In genomic region chr1:226475112-226475511, GRCh38 we compare ENCODE assay signal across 16 cellular contexts.
DNase-seq lines count a peak whose midpoint lies in the region; ATAC-seq, FAIRE-seq and TF ChIP-seq lines count a peak whose summit lies in the region.
"Had no signal": no experiment of that assay in that cellular context is flagged by ENCODE, and none has a peak within 500 bp of the region (broad histone marks: within the 10 kb centered on the region; RNA-seq: fewer than 3 reads in every experiment).

No MANE protein-coding gene starts in this region.

- H2BK20ac ChIP-seq in H1 (ENCODE audit: low read length), result no peak overlapping the region

- H3K4me2 ChIP-seq in Karpas-422 (ENCODE audit: low read depth, low read length, poor library complexity, severe bottlenecking) (peak overlapping the region; percentile 24), H1 (ENCODE audit: insufficient read depth in 1 of 2, low read depth in 2 of 2, low read length in 2 of 2) (no peak overlapping the region)

- H3K27ac Mint-ChIP-seq in activated CD8-positive, alpha-beta T cell treated with anti-CD3 and anti-CD28 coated beads for 36 hours, result no peak overlapping the region
- H3K27ac Mint-ChIP-seq: T-cell had no signal

- H3K27me3 ChIP-seq in Karpas-422 (ENCODE audit: low read length) (no peaks in the 10 kb centered on the region), H1 (replicated peaks in 1 of 4; ENCODE audit: control insufficient read depth in 3 of 4, extremely low read depth in 1 of 4, insufficient read depth in 3 of 4, low read length in 3 of 4) (peaks cover 0 to 4% (median 0%) of the 10 kb centered on the region in 4 experiments; a peak in 1 of 7 replicates)

- H3K4me1 ChIP-seq in Karpas-422 (ENCODE audit: low read length) (peaks cover 40% of the 10 kb centered on the region), H1 (replicated peaks in 1 of 4; ENCODE audit: control insufficient read depth in 3 of 4, insufficient read depth in 4 of 4, low read length in 3 of 4) (peaks cover 4 to 10% (median 8%) of the 10 kb centered on the region in 4 experiments; a peak in 4 of 7 replicates)

- H3K36me3 Mint-ChIP-seq in activated CD8-positive, alpha-beta T cell treated with anti-CD3 and anti-CD28 coated beads for 36 hours (ENCODE audit: low read depth), result no peaks in the 10 kb centered on the region
- H3K36me3 Mint-ChIP-seq: T-cell had no signal

- TF ChIP-seq RAD21 in H1 (IDR thresholded peaks at IDR 0.05 in 1 of 2, conservative IDR thresholded peaks at IDR 0.05 in 1 of 2; ENCODE audit: low read depth in 2 of 2, low read length in 2 of 2), result no peak

- H3K4me3 ChIP-seq in Karpas-422 (ENCODE audit: low read length) (no peak overlapping the region), H1 (ENCODE audit: extremely low read depth in 1 of 4, insufficient read depth in 2 of 4, low read depth in 3 of 4, low read length in 4 of 4) (no peak overlapping the region)

- H3K23me2 ChIP-seq in H1 (ENCODE audit: low read depth, low read length), result no peaks in the 10 kb centered on the region; the same call in 1 of the 2 replicates

- H2BK5ac ChIP-seq in H1 (ENCODE audit: low read depth, low read length), result no peak overlapping the region

- H3K27me3 Mint-ChIP-seq in activated CD8-positive, alpha-beta T cell treated with anti-CD3 and anti-CD28 coated beads for 36 hours, result peaks cover 1% of the 10 kb centered on the region

- H3K14ac ChIP-seq in H1 (ENCODE audit: insufficient read length), result no peak overlapping the region

- no peak for TF ChIP-seq POLR2A in H1 (IDR thresholded peaks at IDR 0.05; ENCODE audit: control extremely low read depth in 1 of 2, low read depth in 2 of 2, low read length in 2 of 2)

- no peaks in the 10 kb centered on the region for H3K9me3 Mint-ChIP-seq in activated CD8-positive, alpha-beta T cell treated with anti-CD3 and anti-CD28 coated beads for 36 hours
- H3K9me3 Mint-ChIP-seq: T-cell had no signal

- H3K9ac ChIP-seq in Karpas-422 (ENCODE audit: low read length) (peak overlapping the region; percentile 26), H1 (replicated peaks in 1 of 4; ENCODE audit: extremely low read depth in 1 of 4, low read depth in 3 of 4, low read length in 3 of 4) (no peak overlapping the region)

- no peaks in the 10 kb centered on the region for H3K79me2 ChIP-seq in Karpas-422 (ENCODE audit: low read length)
- H3K79me2 ChIP-seq in H1 (ENCODE audit: control insufficient read depth in 1 of 2, insufficient read depth in 2 of 2, low read length in 2 of 2), result no peaks in the 10 kb centered on the region

- ATAC-seq in HG03135 (IDR thresholded peaks at IDR 0.05; ENCODE audit: unreplicated experiment), result no peak
- ATAC-seq in activated CD8-positive, alpha-beta T cell treated with anti-CD3 and anti-CD28 coated beads for 36 hours, result no peak
- ATAC-seq in GM18502 (IDR thresholded peaks at IDR 0.05; ENCODE audit: poor library complexity, unreplicated experiment), result no peak
- ATAC-seq: PC-3 had no signal

- no peaks in the 10 kb centered on the region for H3K9me2 ChIP-seq in Karpas-422 (replicated peaks; ENCODE audit: insufficient read depth, low read length)

- no peak overlapping the region for H3K4me3 Mint-ChIP-seq in activated CD8-positive, alpha-beta T cell treated with anti-CD3 and anti-CD28 coated beads for 36 hours
- H3K4me3 Mint-ChIP-seq: T-cell had no signal

- H3K79me1 ChIP-seq in H1 (ENCODE audit: low read depth, low read length), result no peaks in the 10 kb centered on the region

- H2AFZ ChIP-seq in Karpas-422 (ENCODE audit: low read length), result 0 out of 2 replicates have a peak overlapping the region, but pooled peaks have one; percentile 32
- H2AFZ ChIP-seq in H1 (ENCODE audit: low read length), result no peak overlapping the region

- no peak overlapping the region for H3K18ac ChIP-seq in H1 (ENCODE audit: extremely low read depth, low read length)

- H3K4ac ChIP-seq in H1 (replicated peaks; ENCODE audit: insufficient read length, low read depth, low read length), result no peak overlapping the region

- no peak overlapping the region for H3K23ac ChIP-seq in H1 (ENCODE audit: insufficient read length)

- no peak overlapping the region for H2BK12ac ChIP-seq in H1 (ENCODE audit: low read depth, low read length)

- TF ChIP-seq EP300 in H1 (IDR thresholded peaks at IDR 0.05; ENCODE audit: borderline replicate concordance in 1 of 2, low read depth in 2 of 2, low read length in 2 of 2), result no peak

- H3K27ac ChIP-seq in Karpas-422 (ENCODE audit: low read length) (no peak overlapping the region), H1 (ENCODE audit: low read depth, low read length) (no peak overlapping the region)

- WGBS in H1 (ENCODE audit: extremely low coverage in 1 of 2, insufficient coverage in 1 of 2, insufficient read length in 1 of 2, insufficient replicate concordance in 2 of 2, low coverage in 1 of 2, low lambda C conversion rate in 2 of 2, missing lambda C conversion rate in 1 of 2), 2 experiments, result 76% methylated on average over 6 of the region's 6 CpGs; no CpG with 5 or more reads in 1 of the 2 experiments

- no peak overlapping the region for H4K5ac ChIP-seq in H1 (ENCODE audit: insufficient read length, low read depth, low read length)

- FAIRE-seq in H1 (lab: Jason Lieb, UNC), result no peak
- FAIRE-seq: GM19239, HTR-8/SVneo had no signal

- H4K8ac ChIP-seq in H1 (ENCODE audit: extremely low read depth, insufficient read depth, low read length), result no peak overlapping the region

- H3K36me3 ChIP-seq in Karpas-422 (ENCODE audit: insufficient read depth, low read length), result no peaks in the 10 kb centered on the region
- H3K36me3 ChIP-seq in H1 (ENCODE audit: control insufficient read depth in 2 of 4, insufficient read depth in 4 of 4, low read length in 3 of 4), result no peaks in the 10 kb centered on the region

- CTCF ChIA-PET in H1 (lab: Charles Lee; ENCODE audit: partially characterized antibody), result interaction anchor here (0.9 to 6.0 kb wide), 7 partner anchors 8 to 67 kb away, joined by 3 to 45 read pairs (median 6); partner anchors contain the start of gene PARP1
- CTCF ChIA-PET in activated CD8-positive, alpha-beta T cell treated with anti-CD3 and anti-CD28 coated beads for 36 hours (lab: Charles Lee), result interaction anchor here (1.1 to 2.2 kb wide), 3 partner anchors 18 to 67 kb away, joined by 3 to 9 read pairs (median 8); partner anchors contain the start of gene PARP1

- peaks cover 6% of the 10 kb centered on the region for H3K4me1 Mint-ChIP-seq in activated CD8-positive, alpha-beta T cell treated with anti-CD3 and anti-CD28 coated beads for 36 hours (ENCODE audit: low read depth)

- intact Hi-C loops in activated CD8-positive, alpha-beta T cell treated with anti-CD3 and anti-CD28 coated beads for 36 hours (cut with micrococcal nuclease), result no loop called here

- DNase-seq in D341Med (ENCODE audit: low spot score), result peak; percentile 65
- no peak for DNase-seq in Karpas-422
- peak; percentile 78 for DNase-seq in NCI-H69 (lab: John Stamatoyannopoulos, UW)
- DNase-seq in H1 (ENCODE audit: low read depth in 1 of 2, low spot score in 2 of 2), result no peak
- no peak for DNase-seq in activated CD8-positive, alpha-beta T cell treated with anti-CD3 and anti-CD28 coated beads for 36 hours
- DNase-seq: DMS 273 treated with DMSO at 0.1 percent for 48 hours, EL, NCI-H1105 treated with DMSO at 0.1 percent for 48 hours, NCI-H2029 treated with DMSO at 0.1 percent for 48 hours, NCI-H510A, PC-3, T-cell had no signal

- no peak overlapping the region for H2AK5ac ChIP-seq in H1 (ENCODE audit: low read depth, low read length)

- H2BK120ac ChIP-seq in H1 (replicated peaks; ENCODE audit: low read depth, low read length), result no peak overlapping the region

- H4K20me1 ChIP-seq in Karpas-422 (ENCODE audit: insufficient read depth, low read depth, low read length) (no peaks in the 10 kb centered on the region), H1 (replicated peaks in 1 of 2; ENCODE audit: control insufficient read depth in 1 of 2, insufficient read depth in 2 of 2, low read length in 2 of 2) (no peaks in the 10 kb centered on the region)

- no peaks in the 10 kb centered on the region for H3K9me3 ChIP-seq in Karpas-422 (ENCODE audit: low read length)
- H3K9me3 ChIP-seq in H1 (ENCODE audit: insufficient read depth in 2 of 2, low read depth in 1 of 2, low read length in 1 of 2), result no peaks in the 10 kb centered on the region

- no peak overlapping the region for H3K56ac ChIP-seq in H1 (replicated peaks; ENCODE audit: insufficient read length, low read depth, low read length)

- H2BK15ac ChIP-seq in H1 (ENCODE audit: low read length), result peak overlapping the region; percentile 25; the same call in 1 of the 2 replicates

- no peak for TF ChIP-seq CTCF in H1 (IDR thresholded peaks at IDR 0.05; ENCODE audit: control extremely low read depth in 1 of 3, insufficient read depth in 1 of 3, low read depth in 1 of 3, low read length in 3 of 3)
- TF ChIP-seq CTCF in activated CD8-positive, alpha-beta T cell treated with anti-CD3 and anti-CD28 coated beads for 36 hours (IDR thresholded peaks at IDR 0.05), result no peak

- no peak overlapping the region for H4K91ac ChIP-seq in H1 (replicated peaks; ENCODE audit: insufficient read length, low read length)

- POLR2A ChIA-PET in H1 (lab: Charles Lee; ENCODE audit: partially characterized antibody), result interaction anchor here (1.4 to 1.5 kb wide), 2 partner anchors 14 to 21 kb away, joined by 3 to 5 read pairs; no protein-coding TSS in a partner anchor
- POLR2A ChIA-PET in activated CD8-positive, alpha-beta T cell treated with anti-CD3 and anti-CD28 coated beads for 36 hours (lab: Charles Lee), result no interaction called here

TF ChIP-seq in H1, 55 proteins besides CTCF, POLR2A, EP300 and RAD21 (continues in another document):
- TF ChIP-seq RFX5 (IDR thresholded peaks at IDR 0.05; ENCODE audit: borderline replicate concordance, low read depth, low read length) (no peak), SP1 (IDR thresholded peaks at IDR 0.05; ENCODE audit: low read depth, low read length) (no peak), BRCA1 (IDR thresholded peaks at IDR 0.05; ENCODE audit: low read depth, low read length) (no peak), KDM1A (IDR thresholded peaks at IDR 0.05; ENCODE audit: borderline replicate concordance, low read length) (no peak), JUND (IDR thresholded peaks at IDR 0.05; ENCODE audit: low read length) (no peak), CHD1 (IDR thresholded peaks at IDR 0.05; ENCODE audit: low read depth, low read length) (no peak), TCF12 (IDR thresholded peaks at IDR 0.05; ENCODE audit: low read depth, low read length) (no peak), POU5F1 (IDR thresholded peaks at IDR 0.05; ENCODE audit: low read depth, low read length) (no peak), EZH2 (IDR thresholded peaks at IDR 0.05; ENCODE audit: low read depth, low read length, severe bottlenecking) (no peak), TEAD4 (IDR thresholded peaks at IDR 0.05; ENCODE audit: low read depth, low read length) (no peak)

Comparison
In these comparisons a context has a peak if more than half of its experiments do, and no peak if none do; other contexts are left out.
1. DNase-seq: peak in D341Med (single experiment) and NCI-H69 (single experiment); none in Karpas-422 (single experiment), H1 (0 of 2) and activated CD8-positive, alpha-beta T cell treated with anti-CD3 and anti-CD28 coated beads for 36 hours (single experiment).